8 cellular contexts compared by ENCODE assay signal in genomic region chr3:105806361-105806760, GRCh38.
DNase-seq lines count a peak whose midpoint lies in the region; ATAC-seq and TF ChIP-seq lines count a peak whose summit lies in the region.

No MANE protein-coding gene starts in this region.

- no peak overlapping the region for H3K4me2 ChIP-seq in DND-41 (ENCODE audit: insufficient read depth, low read length)

- H3K4me1 Mint-ChIP-seq in activated CD8-positive, alpha-beta T cell treated with anti-CD3 and anti-CD28 coated beads for 36 hours (ENCODE audit: low read depth): peaks cover 75% of the 10 kb centered on the region

- no peaks in the 10 kb centered on the region for H3K79me2 ChIP-seq in DND-41 (ENCODE audit: insufficient read depth, low read length)

- H3K4me1 ChIP-seq in DND-41 (ENCODE audit: insufficient read depth, low read length) (peaks cover 15% of the 10 kb centered on the region), prostate gland (replicated peaks) (peaks cover 4% of the 10 kb centered on the region)

- POLR2A ChIA-PET in activated CD8-positive, alpha-beta T cell treated with anti-CD3 and anti-CD28 coated beads for 36 hours (lab: Charles Lee): interaction anchor here (1.0 to 1.2 kb wide), 2 partner anchors 47 to 62 kb away, joined by 3 read pairs; partner anchors contain the start of gene CBLB

- no peaks in the 10 kb centered on the region for H3K36me3 ChIP-seq in DND-41 (ENCODE audit: insufficient read depth, low read length)
- H3K36me3 ChIP-seq in prostate gland: no peaks in the 10 kb centered on the region

- no peak overlapping the region for H2AFZ ChIP-seq in DND-41 (ENCODE audit: low read depth, low read length)

- H3K27ac ChIP-seq in DND-41 (ENCODE audit: low read length) (no peak overlapping the region), prostate gland (no peak overlapping the region)

- 0 out of 2 replicates have a peak, but pooled peaks cover 3% of the 10 kb centered on the region for H4K20me1 ChIP-seq in DND-41 (ENCODE audit: insufficient read depth, low read length)

- H3K9me3 ChIP-seq in DND-41 (ENCODE audit: insufficient read depth, low read length, severe bottlenecking): no peaks in the 10 kb centered on the region
- no peaks in the 10 kb centered on the region for H3K9me3 ChIP-seq in prostate gland

- H3K9me3 Mint-ChIP-seq in activated CD8-positive, alpha-beta T cell treated with anti-CD3 and anti-CD28 coated beads for 36 hours: peaks cover 4% of the 10 kb centered on the region

- ATAC-seq in DND-41 (ENCODE audit: insufficient read depth, low read depth) (peak; percentile 96), GM19397 (IDR thresholded peaks at IDR 0.05; ENCODE audit: unreplicated experiment) (no peak)
- peak; percentile 79 for ATAC-seq in activated CD8-positive, alpha-beta T cell treated with anti-CD3 and anti-CD28 coated beads for 36 hours

- H3K27me3 Mint-ChIP-seq in activated CD8-positive, alpha-beta T cell treated with anti-CD3 and anti-CD28 coated beads for 36 hours: no peaks in the 10 kb centered on the region

- no peak overlapping the region for H3K4me3 Mint-ChIP-seq in activated CD8-positive, alpha-beta T cell treated with anti-CD3 and anti-CD28 coated beads for 36 hours

- no peak overlapping the region for H3K9ac ChIP-seq in DND-41 (ENCODE audit: low read depth, low read length)

- peak; percentile 31 for DNase-seq in DND-41
- peak in 53 of 76 experiments; percentile 0 to 87 (median 58) for DNase-seq in HUDEP-2 (lab: John Stamatoyannopoulos, UW; ENCODE audit: unreplicated experiment in 76 of 76)
- no peak for DNase-seq in activated CD8-positive, alpha-beta T cell treated with anti-CD3 and anti-CD28 coated beads for 36 hours
- DNase-seq in kidney tubule cell (ENCODE audit: low spot score): peak; percentile 66
- DNase-seq in prostate gland (ENCODE audit: low spot score): no peak
- no peak for DNase-seq in NCI-H1105 treated with DMSO at 0.1 percent for 48 hours (lab: John Stamatoyannopoulos, UW)
- no peak for DNase-seq in activated CD8-positive, alpha-beta memory T cell treated with anti-CD3 and anti-CD28 coated beads for 24 hours

- TF ChIP-seq CTCF in DND-41 (IDR thresholded peaks at IDR 0.05; ENCODE audit: borderline replicate concordance, extremely low read depth, low read length, poor library complexity, severe bottlenecking) (no peak), prostate gland (IDR thresholded peaks at IDR 0.05) (no peak)
- no peak for TF ChIP-seq CTCF in activated CD8-positive, alpha-beta T cell treated with anti-CD3 and anti-CD28 coated beads for 36 hours (IDR thresholded peaks at IDR 0.05)

- H3K36me3 Mint-ChIP-seq in activated CD8-positive, alpha-beta T cell treated with anti-CD3 and anti-CD28 coated beads for 36 hours (ENCODE audit: low read depth): peaks cover 51% of the 10 kb centered on the region

- TF ChIP-seq POLR2A in prostate gland (IDR thresholded peaks at IDR 0.05): no peak

- H3K27me3 ChIP-seq in DND-41 (ENCODE audit: insufficient read depth, low read length, poor library complexity): no peaks in the 10 kb centered on the region
- no peaks in the 10 kb centered on the region for H3K27me3 ChIP-seq in prostate gland (replicated peaks; ENCODE audit: insufficient read depth)

- peak overlapping the region; percentile 83 for H3K27ac Mint-ChIP-seq in activated CD8-positive, alpha-beta T cell treated with anti-CD3 and anti-CD28 coated beads for 36 hours

- intact Hi-C loops in activated CD8-positive, alpha-beta T cell treated with anti-CD3 and anti-CD28 coated beads for 36 hours (cut with micrococcal nuclease): no loop called here
- intact Hi-C loops in prostate gland (cut with DNase I): no loop called here

- CTCF ChIA-PET in activated CD8-positive, alpha-beta T cell treated with anti-CD3 and anti-CD28 coated beads for 36 hours (lab: Charles Lee): no interaction called here

- H3K4me3 ChIP-seq in DND-41 (ENCODE audit: low read depth in 1 of 2, low read length in 2 of 2) (no peak overlapping the region), prostate gland (no peak overlapping the region)

Comparison
In these comparisons a context has a peak if more than half of its experiments do, and no peak if none do; other contexts are left out.
1. DNase-seq: peak in DND-41 (single experiment), HUDEP-2 (53 of 76) and kidney tubule cell (single experiment); none in activated CD8-positive, alpha-beta T cell treated with anti-CD3 and anti-CD28 coated beads for 36 hours (single experiment), prostate gland (single experiment), NCI-H1105 treated with DMSO at 0.1 percent for 48 hours (single experiment) and activated CD8-positive, alpha-beta memory T cell treated with anti-CD3 and anti-CD28 coated beads for 24 hours (single experiment).